10 cellular contexts compared by ENCODE assay signal in genomic region chr1:94527447-94528031, GRCh38. TPM values are rescaled to one million over a fixed set of nuclear protein-coding genes. Genes with fewer than 3 reads are reported as not detected.
DNase-seq lines count a peak whose midpoint lies in the region; ATAC-seq and TF ChIP-seq lines count a peak whose summit lies in the region.
"Had no signal": no experiment of that assay in that cellular context is flagged by ENCODE, and none has a peak within 500 bp of the region (broad histone marks: within the 10 kb centered on the region; RNA-seq: fewer than 3 reads in every experiment).

No MANE protein-coding gene starts in this region.

- H3K27ac Mint-ChIP-seq in T-helper 17 cell, result no peak overlapping the region
- H3K27ac Mint-ChIP-seq: activated T-cell treated with anti-CD3 and anti-CD28 coated beads, Interleukin-2, amount 50 U/mL, for 24 hours had no signal

- H3K27me3 ChIP-seq in right atrium auricular region, result no peaks in the 10 kb centered on the region
- no peaks in the 10 kb centered on the region for H3K27me3 ChIP-seq in hepatocyte
- H3K27me3 ChIP-seq in upper lobe of right lung, result no peaks in the 10 kb centered on the region
- H3K27me3 ChIP-seq: sigmoid colon had no signal

- no peak overlapping the region for H3K4me3 Mint-ChIP-seq in T-helper 17 cell
- H3K4me3 Mint-ChIP-seq: activated T-cell treated with anti-CD3 and anti-CD28 coated beads, Interleukin-2, amount 50 U/mL, for 24 hours had no signal

- ATAC-seq in Right ventricle myocardium superior (ENCODE audit: poor library complexity) (peak; percentile 55), upper lobe of right lung (peak; percentile 62), GM21515 (IDR thresholded peaks at IDR 0.05; ENCODE audit: unreplicated experiment) (no peak), T-helper 17 cell (no peak)

- no peaks in the 10 kb centered on the region for H3K36me3 Mint-ChIP-seq in T-helper 17 cell (ENCODE audit: low read depth)

- H3K27me3 Mint-ChIP-seq in T-helper 17 cell, result peaks cover 3% of the 10 kb centered on the region

- intact Hi-C loops in Right ventricle myocardium superior (cut with DNase I), result no loop called here
- intact Hi-C loops in upper lobe of right lung (cut with DNase I), result no loop called here

- no peak overlapping the region for H3K4me2 ChIP-seq in hepatocyte

- H3K9me3 ChIP-seq in right atrium auricular region, result no peaks in the 10 kb centered on the region
- no peaks in the 10 kb centered on the region for H3K9me3 ChIP-seq in hepatocyte (ENCODE audit: low read depth)
- no peaks in the 10 kb centered on the region for H3K9me3 ChIP-seq in upper lobe of right lung
- H3K9me3 ChIP-seq in T-helper 17 cell (ENCODE audit: control insufficient read depth, low read length, poor library complexity, severe bottlenecking), result no peaks in the 10 kb centered on the region
- H3K9me3 ChIP-seq: sigmoid colon had no signal

- H3K79me2 ChIP-seq in hepatocyte, result no peaks in the 10 kb centered on the region

- peaks cover 0 to 11% of the 10 kb centered on the region in 2 donors for H3K4me1 ChIP-seq in right atrium auricular region
- no peaks in the 10 kb centered on the region for H3K4me1 ChIP-seq in hepatocyte (ENCODE audit: insufficient read depth)
- no peaks in the 10 kb centered on the region for H3K4me1 ChIP-seq in upper lobe of right lung

- H3K4me1 Mint-ChIP-seq in T-helper 17 cell, result peaks cover 2% of the 10 kb centered on the region

- WGBS in hepatocyte (ENCODE audit: low lambda C conversion rate, missing lambda C conversion rate), result 22% methylated on average over 1 of the region's 1 CpG

- no peak overlapping the region for H2AFZ ChIP-seq in hepatocyte

- H3K36me3 ChIP-seq in right atrium auricular region (peaks cover 30% of the 10 kb centered on the region), hepatocyte (replicated peaks; ENCODE audit: insufficient read depth, low read depth) (no peaks in the 10 kb centered on the region), upper lobe of right lung (peaks cover 28% of the 10 kb centered on the region)

- TF ChIP-seq CTCF in right atrium auricular region (IDR thresholded peaks at IDR 0.05), result no peak
- TF ChIP-seq CTCF in VCaP (conservative IDR thresholded peaks at IDR 0.05), result 0 out of 2 replicates have a peak, but pooled peaks have one; percentile 18
- peak; percentile 26 for TF ChIP-seq CTCF in hepatocyte (IDR thresholded peaks at IDR 0.05; ENCODE audit: poor library complexity)
- TF ChIP-seq CTCF in upper lobe of right lung (IDR thresholded peaks at IDR 0.05), result peak; percentile 12

- DNase-seq in Right ventricle myocardium superior (no peak), right atrium auricular region (ENCODE audit: low spot score) (no peak), hepatocyte (ENCODE audit: low spot score) (peak; percentile 71), upper lobe of right lung (no peak), NCI-H1092 treated with DMSO at 0.1 percent for 48 hours (lab: John Stamatoyannopoulos, UW) (no peak), T-helper 17 cell (no peak)
- DNase-seq: activated T-cell treated with anti-CD3 and anti-CD28 coated beads, Interleukin-2, amount 50 U/mL, for 24 hours; sigmoid colon had no signal

- H3K9me2 ChIP-seq in hepatocyte (replicated peaks; ENCODE audit: insufficient read depth), result no peaks in the 10 kb centered on the region

- H3K4me3 ChIP-seq in right atrium auricular region, result no peak overlapping the region
- no peak overlapping the region for H3K4me3 ChIP-seq in hepatocyte
- H3K4me3 ChIP-seq in upper lobe of right lung, result no peak overlapping the region
- H3K4me3 ChIP-seq: sigmoid colon had no signal

- H4K20me1 ChIP-seq in hepatocyte (ENCODE audit: insufficient read depth, poor library complexity, severe bottlenecking), result peaks cover 4% of the 10 kb centered on the region

- H3K27ac ChIP-seq in right atrium auricular region (peak overlapping the region in 1 of 2 donors; percentile 11), VCaP (peak overlapping the region; percentile 50), hepatocyte (peak overlapping the region; percentile 52), upper lobe of right lung (no peak overlapping the region)
- H3K27ac ChIP-seq: sigmoid colon had no signal

RNA-seq across cellular contexts. Expression of gene F3, which starts 14.0 kb away (rescaled TPM):
- 21.5 TPM for total RNA-seq in Right ventricle myocardium superior
- total RNA-seq in right atrium auricular region, result 10 to 100 TPM; 25.6 to 29.5 TPM
- 261 and 281 TPM in 2 replicates for total RNA-seq in hepatocyte
- 390 and 412 TPM in 2 replicates for polyA plus RNA-seq in hepatocyte
- total RNA-seq in upper lobe of right lung, result 113 TPM
- total RNA-seq in T-helper 17 cell, result under 1 TPM; 0.23 to 0.50 TPM

Comparison
In these comparisons a context has a peak if more than half of its experiments do, and no peak if none do; other contexts are left out.
1. ATAC-seq: peak in Right ventricle myocardium superior (single experiment) and upper lobe of right lung (single experiment); none in GM21515 (single experiment) and T-helper 17 cell (single experiment).
2. CTCF ChIP-seq: peak in VCaP (single experiment), hepatocyte (single experiment) and upper lobe of right lung (single experiment); none in right atrium auricular region (0 of 2).
3. RNA of gene F3, which starts 14.0 kb away (total RNA-seq): 261 to 281 TPM in hepatocyte, 113 TPM in upper lobe of right lung (single experiment), 25.6 to 29.5 TPM in right atrium auricular region and 21.5 TPM in Right ventricle myocardium superior (single experiment); 0.23 to 0.50 TPM in T-helper 17 cell; every median in the first group is over 10 times any median in the second.